Comparison of ENCODE assay signal across 8 cellular contexts in the genomic region with DNA sequence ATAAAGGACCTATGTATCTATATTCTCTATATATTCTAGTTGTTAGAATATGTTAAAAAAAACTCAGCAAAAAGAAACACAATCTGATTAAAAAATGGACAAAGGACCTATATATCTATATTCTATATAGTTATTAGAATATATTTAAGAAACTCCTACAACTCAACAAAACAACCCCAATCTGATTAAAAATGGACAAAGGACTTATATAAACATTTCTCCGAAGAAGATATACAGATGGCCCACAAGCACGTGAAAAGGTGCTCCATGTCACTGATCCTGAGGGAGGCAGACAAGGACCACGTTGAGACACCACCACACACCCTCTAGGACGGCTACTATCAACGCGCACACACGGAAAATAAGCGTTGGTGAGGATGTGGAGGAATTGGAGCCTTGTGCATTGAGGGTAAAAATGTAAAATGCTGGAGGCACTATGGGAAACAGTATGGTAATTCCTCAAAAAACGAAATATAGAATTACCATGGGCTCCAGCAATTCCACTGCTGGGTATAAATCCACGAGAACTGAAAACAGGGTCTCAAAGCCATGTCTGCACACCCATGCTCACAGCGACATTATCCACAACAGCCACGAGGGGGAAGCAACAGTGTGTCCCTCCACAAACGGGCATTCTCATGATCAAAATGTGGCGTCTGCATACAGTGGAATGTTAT. TPM values are rescaled to one million over a fixed set of nuclear protein-coding genes. Genes with fewer than 3 reads are reported as not detected.
DNase-seq lines count a peak whose midpoint lies in the region; ATAC-seq and TF ChIP-seq lines count a peak whose summit lies in the region.

No MANE protein-coding gene starts in this region.

- H3K4me3 ChIP-seq in Panc1 (ENCODE audit: low read depth in 2 of 2, low read length in 2 of 2), result peak overlapping the region in 1 of 2 experiments; percentile 12; a peak in 1 of 4 replicates
- no peak overlapping the region for H3K4me3 ChIP-seq in thyroid gland (replicated peaks in 1 of 3)

- intact Hi-C loops in Panc1 (cut with micrococcal nuclease; ENCODE audit: unreplicated experiment), result loop anchor here (5.0 kb wide), 1 partner anchor 224 kb away; no protein-coding TSS in a partner anchor
- intact Hi-C loops in thyroid gland (cut with DNase I), result loop anchor here (5.0 kb wide), 2 partner anchors 224 to 239 kb away; a partner anchor contains a TSS

- H3K36me3 Mint-ChIP-seq in HFFc6 (ENCODE audit: low read depth), result no peaks in the 10 kb centered on the region

- no peaks in the 10 kb centered on the region for H3K4me1 ChIP-seq in Panc1 (ENCODE audit: control insufficient read depth, insufficient read depth, low read length)
- peaks cover 0 to 7% of the 10 kb centered on the region in 2 donors for H3K4me1 ChIP-seq in thyroid gland

- no peaks in the 10 kb centered on the region for H3K9me3 Mint-ChIP-seq in HFFc6

- H3K36me3 ChIP-seq in Panc1 (ENCODE audit: control insufficient read depth, insufficient read depth, low read length) (no peaks in the 10 kb centered on the region), thyroid gland (no peaks in the 10 kb centered on the region)

- peaks cover 44% of the 10 kb centered on the region for H3K4me1 Mint-ChIP-seq in HFFc6 (ENCODE audit: low read depth)

- no TSS peak for BruUV-seq in Panc1 (replicated peaks; lab: Mats Ljungman, UMichigan)

- H3K4me3 Mint-ChIP-seq in HFFc6, result peak overlapping the region; percentile 48

- ATAC-seq in Panc1, result peak; percentile 93
- ATAC-seq in omental fat pad (ENCODE audit: low FRiP score), result peak; percentile 83

- TF ChIP-seq CTCF in HFFc6 (IDR thresholded peaks at IDR 0.05) (peak; percentile 88), Panc1 (IDR thresholded peaks at IDR 0.05) (peak; percentile 83), omental fat pad (IDR thresholded peaks at IDR 0.05) (peak in 1 of 3 donors; percentile 68), thyroid gland (IDR thresholded peaks at IDR 0.05) (peak; percentile 46 to 93 (median 74))

- POLR2A ChIA-PET in Panc1 (lab: Charles Lee), result no interaction called here

- TF ChIP-seq POLR2A in thyroid gland (IDR thresholded peaks at IDR 0.05), result no peak

- DNase-seq in CD1c-positive myeloid dendritic cell (ENCODE audit: extremely low spot score) (peak; percentile 76), HFFc6 (peak; percentile 66), Panc1 (ENCODE audit: low read depth, low spot score) (peak; percentile 51), foreskin melanocyte (peak; percentile 74), omental fat pad (ENCODE audit: low spot score) (no peak), thyroid gland (peak; percentile 71 to 76), NCI-H2029 treated with DMSO at 0.1 percent for 48 hours (lab: John Stamatoyannopoulos, UW) (no peak)
- peak; percentile 34 for DNase-seq in activated T-helper 9 cell treated with anti-CD3 and anti-CD28 coated beads, Interleukin-2, amount 50 U/mL, for 16 hours (ENCODE audit: low read depth)

- no peak overlapping the region for H3K27ac Mint-ChIP-seq in HFFc6

- CTCF ChIA-PET in Panc1 (lab: Charles Lee), result no interaction called here

- 17 to 19% methylated on average over 14 of the region's 14 CpGs for WGBS in thyroid gland, 2 donors

- H3K9me3 ChIP-seq in Panc1 (ENCODE audit: control insufficient read depth, insufficient read depth, low read depth, low read length), result no peaks in the 10 kb centered on the region
- no peaks in the 10 kb centered on the region for H3K9me3 ChIP-seq in thyroid gland

- no peak overlapping the region for H3K27ac ChIP-seq in Panc1 (ENCODE audit: low read length)
- no peak overlapping the region for H3K27ac ChIP-seq in thyroid gland

- in situ Hi-C loops in Panc1 (cut with HindIII; ENCODE audit: low pct_unique_long_range_greater_than_20kb, low sequenced_read_pairs), result no loop called here

- H3K27me3 ChIP-seq in Panc1 (ENCODE audit: control insufficient read depth, insufficient read depth, low read length) (no peaks in the 10 kb centered on the region), thyroid gland (no peaks in the 10 kb centered on the region)

- H3K27me3 Mint-ChIP-seq in HFFc6 (ENCODE audit: insufficient read depth), result peaks cover 2% of the 10 kb centered on the region; the same call in 1 of the 2 replicates

RNA-seq across cellular contexts. Expression of a gene that starts 22.7 kb away (rescaled TPM):
- under 1 TPM in 5 of 6 experiments, not detected in 1; 0.17 to 0.38 (median 0.20) TPM for total RNA-seq in HFFc6 (2021; fragmentation: NEBNext Ultra II Directional; extraction: Animal tissue kit (Norgen Biotek cat#: 25700))
- total RNA-seq in Panc1 (2021; ENCODE audit: unreplicated experiment) (4.0 TPM), omental fat pad (1 to 10 TPM; 2.0 to 5.4 (median 3.7) TPM), thyroid gland (1 to 10 TPM; 4.1 to 6.7 (median 5.4) TPM)
- 4.6 TPM for polyA plus RNA-seq in Panc1 (2012; ENCODE audit: insufficient read length)

RNA-seq across cellular contexts. Expression of a gene that starts 47.1 kb away (rescaled TPM):
- total RNA-seq in HFFc6 (2021; fragmentation: NEBNext Ultra II Directional; extraction: Animal tissue kit (Norgen Biotek cat#: 25700)), result 10 to 100 TPM; 34.9 to 42.2 (median 39.4) TPM
- total RNA-seq in Panc1 (2021; ENCODE audit: unreplicated experiment), result 40.0 TPM
- polyA plus RNA-seq in Panc1 (2012; ENCODE audit: insufficient read length), result 39.3 TPM
- 10 to 100 TPM; 22.8 to 33.6 (median 28.0) TPM for total RNA-seq in omental fat pad
- 100 to 1,000 TPM in 2 of 4 donors, 10 to 100 TPM in 2; 72.7 to 135 (median 108) TPM for total RNA-seq in thyroid gland

Comparison
In these comparisons a context has a peak if more than half of its experiments do, and no peak if none do; other contexts are left out.
1. DNase-seq: peak in CD1c-positive myeloid dendritic cell (single experiment), HFFc6 (single experiment), Panc1 (single experiment), activated T-helper 9 cell treated with anti-CD3 and anti-CD28 coated beads, Interleukin-2, amount 50 U/mL, for 16 hours (single experiment), foreskin melanocyte (single experiment) and thyroid gland (2 of 2); none in omental fat pad (single experiment) and NCI-H2029 treated with DMSO at 0.1 percent for 48 hours (single experiment).